ENCODE assay signal across 26 cellular contexts in the genomic region with DNA sequence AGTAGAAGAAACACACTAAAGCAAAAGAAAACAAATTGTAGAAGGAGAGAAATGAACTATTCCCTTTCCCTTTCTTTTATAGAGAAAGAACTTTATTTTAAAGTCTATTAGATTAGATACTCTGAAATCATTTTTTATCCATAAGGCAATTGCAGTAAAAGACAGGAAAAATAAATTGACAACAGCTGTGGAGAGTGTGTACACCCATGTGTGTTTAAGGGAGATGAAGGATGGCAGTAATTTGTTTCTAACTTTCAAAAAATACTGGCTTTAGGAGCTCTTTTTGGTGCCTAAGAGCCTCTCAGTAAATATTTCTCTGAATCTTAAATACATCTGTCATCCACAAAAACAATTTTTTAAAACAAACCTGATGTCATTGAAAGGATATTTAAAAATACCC. TPM values are rescaled to one million over a fixed set of nuclear protein-coding genes. Genes with fewer than 3 reads are reported as not detected.
"Had no signal": no experiment of that assay in that cellular context is flagged by ENCODE, and none has a peak within 500 bp of the region (broad histone marks: within the 10 kb centered on the region; RNA-seq: fewer than 3 reads in every experiment).

No MANE protein-coding gene starts in this region.

- H3K27ac ChIP-seq: ascending aorta, body of pancreas, WERI-Rb-1 had no signal

- ATAC-seq: activated CD8-positive, alpha-beta T cell treated with anti-CD3 and anti-CD28 coated beads for 36 hours; activated T-cell treated with anti-CD3 and anti-CD28 coated beads, Interleukin-2, amount 50 U/mL, for 72 hours; body of pancreas had no signal

- H3K4me3 ChIP-seq: ascending aorta, body of pancreas had no signal

- H3K36me3 ChIP-seq: ascending aorta, WERI-Rb-1 had no signal

- H3K4me1 ChIP-seq: ascending aorta, body of pancreas had no signal

- DNase-seq: activated CD4-positive, alpha-beta T cell treated with anti-CD3 and anti-CD28 coated beads for 4 hours; activated CD8-positive, alpha-beta memory T cell treated with anti-CD3 and anti-CD28 coated beads, Interleukin-2, amount 50 U/mL, for 4 hours; activated CD8-positive, alpha-beta T cell treated with anti-CD3 and anti-CD28 coated beads for 36 hours; activated T-cell treated with anti-CD3 and anti-CD28 coated beads, Interleukin-2, amount 50 U/mL, for 72 hours; amniotic stem cell; body of pancreas; central memory CD4-positive, alpha-beta T cell; KG1; NCI-H1092; NCI-H1417; NCI-H1930; NCI-H2171 treated with DMSO at 0.1 percent for 48 hours; NCI-H226; NCI-H526; NCI-H774; SIG-M5; T-helper 1 cell; WERI-Rb-1 had no signal

- H3K9me3 ChIP-seq: ascending aorta, body of pancreas had no signal

- H3K27me3 ChIP-seq: ascending aorta, body of pancreas had no signal

RNA-seq across cellular contexts. Expression of gene ARL14EPL, which starts 18.3 kb away (rescaled TPM):
- total RNA-seq: activated CD8-positive, alpha-beta T cell treated with anti-CD3 and anti-CD28 coated beads for 36 hours; activated T-cell treated with anti-CD3 and anti-CD28 coated beads, Interleukin-2, amount 50 U/mL, for 72 hours; activated T-helper 2 cell treated with anti-CD3 and anti-CD28 coated beads, Interferon-gamma antibody, Interleukin-2, Interleukin-4, amounts not matched to agents 10 μg/mL and 5 μg/mL and 100 μg/mL, durations not matched to agents 14 hours and 24 hours and 36 hours; ascending aorta; body of pancreas; bronchial epithelial cell; MCF 10A; NCI-H460; OCI-LY7; RPMI7951; T-helper 2 cell treated with Interferon-gamma antibody and Interleukin-4, amounts not matched to agents 100 ng/mL and 5 ng/mL, for 36 hours had no signal

RNA-seq across cellular contexts. Expression of gene LVRN, which starts 51.7 kb away (rescaled TPM):
- total RNA-seq: activated T-helper 2 cell treated with anti-CD3 and anti-CD28 coated beads, Interferon-gamma antibody, Interleukin-2, Interleukin-4, amounts not matched to agents 10 μg/mL and 5 μg/mL and 100 μg/mL, durations not matched to agents 14 hours and 24 hours and 36 hours; OCI-LY7 had no signal
